ENCODE assay signal across 26 cellular contexts in the genomic region with DNA sequence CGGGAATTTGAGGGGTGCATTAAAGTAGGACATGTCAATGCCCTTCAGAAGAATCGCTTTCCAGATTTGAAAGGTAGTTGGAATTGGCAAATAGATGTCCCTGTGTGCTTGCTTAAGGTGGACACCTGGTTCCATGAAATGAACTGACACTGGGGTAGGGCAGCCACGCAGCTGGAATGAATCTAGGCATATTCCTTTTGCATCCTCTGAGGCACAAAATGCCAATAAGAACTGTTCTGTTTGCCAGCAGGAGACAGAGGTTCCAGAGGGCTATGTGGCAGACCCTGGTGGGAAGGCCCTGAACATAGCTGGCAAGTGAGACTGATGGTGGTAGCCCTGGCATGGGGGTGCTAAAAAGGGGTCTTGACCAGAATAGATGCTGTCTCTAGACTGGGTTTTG.
"Had no signal": no experiment of that assay in that cellular context is flagged by ENCODE, and none has a peak within 500 bp of the region (broad histone marks: within the 10 kb centered on the region; RNA-seq: fewer than 3 reads in every experiment).

No MANE protein-coding gene starts in this region.

- H3K9me3 Mint-ChIP-seq: natural killer cell; neural progenitor cell; stimulated activated effector memory CD8-positive, alpha-beta T cell treated with anti-CD3 and anti-CD28 coated beads, Interleukin-12 subunit alpha, Interleukin-12 subunit beta, amount 100 ng/mL, for 72 hours had no signal

- H3K36me3 ChIP-seq: neural progenitor cell, pancreas, prostate gland, right lobe of liver, sigmoid colon, stomach, thoracic aorta, thyroid gland, tibial nerve, upper lobe of left lung, vagina had no signal

- H3K4me3 ChIP-seq: neural progenitor cell, pancreas, prostate gland, right lobe of liver, sigmoid colon, stomach, thoracic aorta, thyroid gland, tibial nerve, upper lobe of left lung, vagina had no signal

- H3K27ac ChIP-seq: neural progenitor cell, pancreas, prostate gland, right lobe of liver, sigmoid colon, stomach, thoracic aorta, thyroid gland, tibial nerve, upper lobe of left lung, vagina had no signal

- H3K4me1 Mint-ChIP-seq: naive thymus-derived CD4-positive, alpha-beta T cell; natural killer cell; nephron; neural progenitor cell; stimulated activated effector memory CD8-positive, alpha-beta T cell treated with anti-CD3 and anti-CD28 coated beads, Interleukin-12 subunit alpha, Interleukin-12 subunit beta, amount 100 ng/mL, for 72 hours; stimulated activated naive B cell treated with anti-CD40 and anti-IgM and Interleukin-4, amounts not matched to agents 10 μg/mL and 1 μg/mL and 100 μg/mL, for 72 hours had no signal

- H3K27me3 ChIP-seq: pancreas, right lobe of liver, thyroid gland, upper lobe of left lung, vagina had no signal

- H3K9me3 ChIP-seq: pancreas, prostate gland, right lobe of liver, sigmoid colon, stomach, thoracic aorta, thyroid gland, upper lobe of left lung, vagina had no signal

- H3K4me3 Mint-ChIP-seq: naive thymus-derived CD4-positive, alpha-beta T cell; natural killer cell; nephron; neural progenitor cell; stimulated activated effector memory CD8-positive, alpha-beta T cell treated with anti-CD3 and anti-CD28 coated beads, Interleukin-12 subunit alpha, Interleukin-12 subunit beta, amount 100 ng/mL, for 72 hours; stimulated activated naive B cell treated with anti-CD40 and anti-IgM and Interleukin-4, amounts not matched to agents 10 μg/mL and 1 μg/mL and 100 μg/mL, for 72 hours had no signal

- H3K27ac Mint-ChIP-seq: naive thymus-derived CD4-positive, alpha-beta T cell; natural killer cell; nephron; neural progenitor cell; stimulated activated effector memory CD8-positive, alpha-beta T cell treated with anti-CD3 and anti-CD28 coated beads, Interleukin-12 subunit alpha, Interleukin-12 subunit beta, amount 100 ng/mL, for 72 hours; stimulated activated naive B cell treated with anti-CD40 and anti-IgM and Interleukin-4, amounts not matched to agents 10 μg/mL and 1 μg/mL and 100 μg/mL, for 72 hours had no signal

- ATAC-seq: naive thymus-derived CD4-positive, alpha-beta T cell; natural killer cell; pancreas; right cardiac atrium; right lobe of liver; stimulated activated effector memory CD8-positive, alpha-beta T cell treated with anti-CD3 and anti-CD28 coated beads, Interleukin-12 subunit alpha, Interleukin-12 subunit beta, amount 100 ng/mL, for 72 hours; stimulated activated naive B cell treated with anti-CD40 and anti-IgM and Interleukin-4, amounts not matched to agents 10 μg/mL and 1 μg/mL and 100 μg/mL, for 72 hours had no signal

- H3K4me1 ChIP-seq: neural progenitor cell, pancreas, prostate gland, right lobe of liver, sigmoid colon, stomach, thyroid gland, tibial nerve, upper lobe of left lung, vagina had no signal

- DNase-seq: naive thymus-derived CD4-positive, alpha-beta T cell; natural killer cell; occipital lobe; pancreas; retina; right cardiac atrium; sigmoid colon; small intestine; stimulated activated CD4-positive, alpha-beta T cell treated with anti-CD3 and anti-CD28 coated beads, Interleukin-15, amount 100 ng/mL, for 24 hours; stimulated activated CD4-positive, alpha-beta T cell treated with anti-CD3 and anti-CD28 coated beads, Interleukin-2, amount 100 ng/mL, for 24 hours; stimulated activated CD4-positive, alpha-beta T cell treated with anti-CD3 and anti-CD28 coated beads, Interleukin-2, amount 100 ng/mL, for 48 hours; stimulated activated CD4-positive, alpha-beta T cell treated with anti-CD3 and anti-CD28 coated beads, Interleukin-4, amount 100 ng/mL, for 24 hours; stimulated activated naive B cell treated with anti-CD40 and anti-IgM and Interleukin-4, amounts not matched to agents 10 μg/mL and 1 μg/mL and 100 μg/mL, for 72 hours; stimulated activated naive CD4-positive, alpha-beta T cell treated with Interleukin-2 at 50 U/mL for 16 hours; stomach; thyroid gland; trophoblast cell; upper lobe of left lung had no signal
